Comparison of ENCODE assay signal across 22 cellular contexts in the genomic region with DNA sequence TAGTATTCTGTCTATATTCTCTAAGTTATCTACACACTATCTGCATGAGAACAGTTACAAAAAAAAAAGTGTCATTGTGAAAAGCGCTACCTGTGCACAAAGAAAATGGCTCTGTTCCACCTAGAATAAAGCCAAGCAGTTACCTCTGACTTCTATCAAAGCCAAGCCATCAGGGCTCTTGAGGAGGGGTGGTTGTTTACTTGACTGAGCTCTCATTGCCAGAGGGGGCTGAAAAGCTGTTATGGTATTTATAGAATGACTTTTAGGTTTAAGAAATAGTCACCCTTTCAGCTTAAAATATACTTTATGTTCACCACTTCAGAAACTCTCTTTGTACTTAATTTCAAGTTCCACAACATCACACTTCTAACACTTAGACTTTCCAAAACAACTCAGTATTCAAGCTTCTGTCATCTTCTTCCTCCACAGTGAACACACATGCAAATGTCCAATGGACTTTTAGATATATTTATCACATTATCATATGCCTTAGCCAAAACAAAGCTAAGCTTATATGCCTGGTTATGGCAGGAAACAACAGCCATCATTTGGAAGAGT. TPM values are rescaled to one million over a fixed set of nuclear protein-coding genes. Genes with fewer than 3 reads are reported as not detected.
DNase-seq lines count a peak whose midpoint lies in the region; ATAC-seq, FAIRE-seq and TF ChIP-seq lines count a peak whose summit lies in the region.
"Had no signal": no experiment of that assay in that cellular context is flagged by ENCODE, and none has a peak within 500 bp of the region (broad histone marks: within the 10 kb centered on the region; RNA-seq: fewer than 3 reads in every experiment).

No MANE protein-coding gene starts in this region.

- no peak for FAIRE-seq in HepG2 (lab: Jason Lieb, UNC)
- FAIRE-seq: A204.1, GM12892, K562, RCC 7860 had no signal

- DNase-seq in HepG2 (ENCODE audit: low spot score) (no peak), right lobe of liver (no peak), left lung (no peak), NCI-H1417 treated with DMSO at 0.1 percent for 48 hours (lab: John Stamatoyannopoulos, UW) (no peak), BE2C (no peak), NOMO-1 (lab: John Stamatoyannopoulos, UW; ENCODE audit: unreplicated experiment in 2 of 2) (no peak)
- DNase-seq: Calu3; CD8-positive, alpha-beta T cell; EL; H7; MV-4-11; NCI-H187; NCI-H345; NCI-H524 treated with DMSO at 0.1 percent for 48 hours; SW 1271 had no signal

- TF ChIP-seq POLR2A in HepG2 (IDR thresholded peaks at IDR 0.05; ENCODE audit: insufficient read depth in 1 of 2, low read depth in 2 of 2, low read length in 2 of 2) (no peak), right lobe of liver (IDR thresholded peaks at IDR 0.05) (no peak)

- in situ Hi-C loops in HepG2 (cut with HindIII; ENCODE audit: extremely low pct_ligation_motif_present, low pct_unique_long_range_greater_than_20kb) = no loop called here

- H3K36me3 ChIP-seq in HepG2 (replicated peaks in 1 of 2; ENCODE audit: control insufficient read depth in 1 of 2, insufficient read depth in 2 of 2, low read length in 2 of 2) (peaks cover 0 to 37% of the 10 kb centered on the region in 2 experiments; a peak in 3 of 5 replicates), right lobe of liver (no peaks in the 10 kb centered on the region), left lung (no peaks in the 10 kb centered on the region), BE2C (no peaks in the 10 kb centered on the region)

- H3K27ac ChIP-seq in HepG2 (ENCODE audit: extremely low read length, insufficient read depth, low read length) (no peak overlapping the region), right lobe of liver (no peak overlapping the region), left lung (no peak overlapping the region)

- TF ChIP-seq EP300 in HepG2 (IDR thresholded peaks at IDR 0.05; ENCODE audit: low read depth in 2 of 2, low read length in 2 of 2) (no peak), HepG2 (CRISPR knock-in tag; IDR thresholded peaks at IDR 0.05; ENCODE audit: borderline replicate concordance) (no peak)

- TF ChIP-seq CTCF in HepG2 (CRISPR knock-in tag; IDR thresholded peaks at IDR 0.05) (no peak), right lobe of liver (IDR thresholded peaks at IDR 0.05) (no peak), left lung (IDR thresholded peaks at IDR 0.05) (no peak), BE2C (IDR thresholded peaks at IDR 0.05; ENCODE audit: low read depth, low read length) (no peak)

- H3K4me3 ChIP-seq in HepG2 (replicated peaks in 1 of 3; ENCODE audit: insufficient read depth in 1 of 3, low read depth in 2 of 3, low read length in 3 of 3) = no peak overlapping the region
- H3K4me3 ChIP-seq in right lobe of liver = no peak overlapping the region
- no peak overlapping the region for H3K4me3 ChIP-seq in left lung
- H3K4me3 ChIP-seq in BE2C (ENCODE audit: low read depth, low read length) = no peak overlapping the region
- H3K4me3 ChIP-seq: K562 had no signal

- no TSS peak for BruUV-seq in HepG2 (replicated peaks; lab: Mats Ljungman, UMichigan)

- ATAC-seq in HepG2 = no peak
- ATAC-seq in right lobe of liver = no peak
- peak; percentile 56 for ATAC-seq in GM19351 (IDR thresholded peaks at IDR 0.05; ENCODE audit: unreplicated experiment)
- peak; percentile 64 for ATAC-seq in HG02885 (IDR thresholded peaks at IDR 0.05; ENCODE audit: poor library complexity, unreplicated experiment)
- ATAC-seq in left lung = peak; percentile 40
- ATAC-seq: CD8-positive, alpha-beta T cell; K562; Right ventricle myocardium inferior had no signal

- TF ChIP-seq RAD21 in HepG2 (CRISPR knock-in tag; IDR thresholded peaks at IDR 0.05) = no peak

- H3K4me1 ChIP-seq in HepG2 (ENCODE audit: insufficient read depth, low read length) = peaks cover 94% of the 10 kb centered on the region
- peaks cover 0 to 40% (median 6%) of the 10 kb centered on the region in 4 donors for H3K4me1 ChIP-seq in right lobe of liver
- peaks cover under 1 to 39% of the 10 kb centered on the region in 2 donors for H3K4me1 ChIP-seq in left lung
- H3K4me1 ChIP-seq in BE2C = peaks cover 5% of the 10 kb centered on the region

- intact Hi-C loops in HepG2 (cut with micrococcal nuclease; ENCODE audit: unreplicated experiment) (no loop called here), right lobe of liver (cut with DNase I) (no loop called here), left lung (cut with DNase I) (no loop called here)

- POLR2A ChIA-PET in HepG2 (lab: Yijun Ruan, JAX) = no interaction called here

- H4K20me1 ChIP-seq in HepG2 (ENCODE audit: insufficient read depth, low read length) = peaks cover 91% of the 10 kb centered on the region

- H3K27me3 ChIP-seq in HepG2 (ENCODE audit: control insufficient read depth in 1 of 2, insufficient read depth in 2 of 2, low read length in 2 of 2) (no peaks in the 10 kb centered on the region), right lobe of liver (no peaks in the 10 kb centered on the region), left lung (no peaks in the 10 kb centered on the region), BE2C (peaks cover 3% of the 10 kb centered on the region; the same call in 1 of the 2 replicates)

- WGBS in HepG2 (ENCODE audit: low lambda C conversion rate) = 100% methylated on average over 1 of the region's 1 CpG
- WGBS in right lobe of liver (ENCODE audit: insufficient coverage, low coverage, low lambda C conversion rate, missing lambda C conversion rate) = 58% methylated on average over 1 of the region's 1 CpG

- H2AFZ ChIP-seq in HepG2 (ENCODE audit: low read length) = no peak overlapping the region

- H3K9me3 ChIP-seq in HepG2 (ENCODE audit: low read length) (no peaks in the 10 kb centered on the region), right lobe of liver (no peaks in the 10 kb centered on the region), left lung (no peaks in the 10 kb centered on the region), BE2C (no peaks in the 10 kb centered on the region)

- peaks cover 99% of the 10 kb centered on the region for H3K79me2 ChIP-seq in HepG2 (ENCODE audit: insufficient read depth, low read length)

- 0 out of 2 replicates have a peak overlapping the region, but pooled peaks have one; percentile 30 for H3K4me2 ChIP-seq in HepG2 (ENCODE audit: low read depth, low read length)

- no peak overlapping the region for H3K9ac ChIP-seq in HepG2 (ENCODE audit: insufficient read depth, low read depth, low read length)

- CTCF ChIA-PET in HepG2 (lab: Yijun Ruan, JAX; ENCODE audit: low intra/inter-chr PET ratio, low total read pairs) = no interaction called here

RNA-seq across cellular contexts. Expression of a gene that starts 7.5 kb away (rescaled TPM):
- total RNA-seq in HepG2 (2016; rRNA removed; fragmentation: Illumina TruSeq; extraction: Trizol) = 77.6 and 81.9 TPM in 2 replicates
- total RNA-seq in HepG2 (2016; cell fraction: cytosol; rRNA removed; fragmentation: Illumina TruSeq; extraction: Trizol; ENCODE audit: low read depth) = 59.0 and 66.4 TPM in 2 replicates
- total RNA-seq in HepG2 (2016; cell fraction: insoluble cytoplasmic fraction; rRNA removed; fragmentation: Illumina TruSeq; extraction: Trizol) = 71.0 and 73.8 TPM in 2 replicates
- total RNA-seq in HepG2 (2016; cell fraction: membrane; rRNA removed; fragmentation: Illumina TruSeq; extraction: Trizol) = 62.7 and 81.8 TPM in 2 replicates
- total RNA-seq in HepG2 (2016; cell fraction: nucleus; rRNA removed; fragmentation: Illumina TruSeq; extraction: Trizol) = 194 and 200 TPM in 2 replicates
- 24.6 and 31.9 TPM in 2 replicates for polyA plus RNA-seq in HepG2 (2011; rRNA removed)
- 13.5 and 20.5 TPM in 2 replicates for polyA plus RNA-seq in HepG2 (2011; cell fraction: cytosol; rRNA removed)
- polyA plus RNA-seq in HepG2 (2011; cell fraction: nucleus; rRNA removed) = 39.1 and 45.5 TPM in 2 replicates
- 36.3 and 47.9 TPM in 2 replicates for polyA plus RNA-seq in HepG2 (2012)
- polyA plus RNA-seq in HepG2 (2016; cell fraction: cytosol; fragmentation: Illumina TruSeq; extraction: Trizol; ENCODE audit: low read depth) = 1.3 TPM in 2 replicates
- polyA plus RNA-seq in HepG2 (2016; cell fraction: insoluble cytoplasmic fraction; fragmentation: Illumina TruSeq; extraction: Trizol; ENCODE audit: low read depth) = 25.7 and 26.0 TPM in 2 replicates
- polyA plus RNA-seq in HepG2 (2016; cell fraction: membrane; fragmentation: Illumina TruSeq; extraction: Trizol; ENCODE audit: low read depth) = 2.3 and 2.9 TPM in 2 replicates
- 31.0 and 34.9 TPM in 2 replicates for polyA plus RNA-seq in HepG2 (2016; cell fraction: nucleus; fragmentation: Illumina TruSeq; extraction: Trizol; ENCODE audit: insufficient read depth, low read depth)
- 18.0 and 90.0 TPM in 2 replicates for polyA minus RNA-seq in HepG2 (2011; rRNA and poly(A)+ RNA removed; ENCODE audit: low replicate concordance)
- polyA minus RNA-seq in HepG2 (2011; cell fraction: cytosol; rRNA and poly(A)+ RNA removed) = 91.7 and 111 TPM in 2 replicates
- 640 and 673 TPM in 2 replicates for polyA minus RNA-seq in HepG2 (2011; cell fraction: nucleus; rRNA and poly(A)+ RNA removed)
- total RNA-seq in right lobe of liver = 100 to 1,000 TPM in 1 of 6 experiments, 10 to 100 TPM in 5; 39.3 to 114 (median 57.2) TPM
- 10 to 100 TPM; 37.7 to 67.8 TPM for total RNA-seq in left lung
- polyA plus RNA-seq in BE2C (2012; ENCODE audit: insufficient read depth, insufficient read length, low read depth) = 3.2 TPM

Comparison
In these comparisons a context has a peak if more than half of its experiments do, and no peak if none do; other contexts are left out.
1. ATAC-seq: peak in GM19351 (single experiment), HG02885 (single experiment) and left lung (single experiment); none in HepG2 (single experiment) and right lobe of liver (0 of 4).